18 cellular contexts compared by ENCODE assay signal in the genomic region with DNA sequence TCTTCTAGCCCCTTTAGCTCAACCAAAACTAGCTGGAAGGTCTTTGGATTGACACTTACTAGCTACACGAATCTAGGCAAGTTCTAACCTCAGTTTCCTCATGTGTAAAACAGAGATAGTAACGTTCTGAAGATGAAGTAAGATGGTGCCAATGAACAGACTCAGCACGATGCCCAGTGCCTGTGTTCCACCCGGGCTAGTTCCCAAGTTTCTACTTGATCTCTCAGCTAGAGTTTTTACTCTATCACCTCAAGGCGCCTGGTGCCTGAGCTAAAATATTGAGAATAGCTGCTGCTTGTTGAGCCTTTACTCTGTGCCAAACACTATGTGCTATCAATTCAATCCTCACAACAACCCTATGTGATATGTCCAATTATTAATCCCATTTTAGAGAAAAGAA. TPM values are rescaled to one million over a fixed set of nuclear protein-coding genes. Genes with fewer than 3 reads are reported as not detected.
"Had no signal": no experiment of that assay in that cellular context is flagged by ENCODE, and none has a peak within 500 bp of the region (broad histone marks: within the 10 kb centered on the region; RNA-seq: fewer than 3 reads in every experiment).

No MANE protein-coding gene starts in this region.

- ATAC-seq: esophagus mucosa; SK-N-SH treated with all-trans-retinoic acid at 6 μM for 48 hours; stimulated activated naive CD8-positive, alpha-beta T cell treated with anti-CD3 and anti-CD28 coated beads, Interleukin-15, Interleukin-2, amounts not matched to agents 100 U/mL and 50 U/mL, for 24 hours had no signal

- H3K36me3 ChIP-seq: neural progenitor cell, ovary, suprapubic skin had no signal

- H3K27ac Mint-ChIP-seq: activated T-helper 1 cell treated with anti-CD3 and anti-CD28 coated beads, Interleukin-12 subunit alpha, Interleukin-12 subunit beta, Interleukin-2, Interleukin-4 antibody, amounts not matched to agents 30 ng/mL and 10 ng/mL and 1 ng/mL, durations not matched to agents 14 hours and 24 hours and 36 hours; mesothelial cell of epicardium; neural progenitor cell had no signal

- H3K27me3 ChIP-seq: ovary, suprapubic skin had no signal

- H3K4me3 ChIP-seq: lung had no signal

- H3K4me1 ChIP-seq: neural progenitor cell had no signal

- FAIRE-seq: astrocyte, colon, small intestine had no signal

- H3K9me3 Mint-ChIP-seq: activated T-helper 1 cell treated with anti-CD3 and anti-CD28 coated beads, Interleukin-12 subunit alpha, Interleukin-12 subunit beta, Interleukin-2, Interleukin-4 antibody, amounts not matched to agents 30 ng/mL and 10 ng/mL and 1 ng/mL, durations not matched to agents 14 hours and 24 hours and 36 hours; neural progenitor cell had no signal

- H3K9me3 ChIP-seq: suprapubic skin had no signal

- H3K9ac ChIP-seq: neural progenitor cell had no signal

- DNase-seq: activated CD4-positive, CD25-positive, alpha-beta regulatory T cell treated with anti-CD3 and anti-CD28 coated beads, Interleukin-2, amount 50 U/mL, for 72 hours; activated naive CD4-positive, alpha-beta T cell treated with Interleukin-2 at 50 U/mL for 16 hours; head of caudate nucleus; ovary; small intestine; stimulated activated CD4-positive, alpha-beta T cell treated with anti-CD3 and anti-CD28 coated beads, Interleukin-4, amount 100 ng/mL, for 24 hours; stimulated activated naive CD8-positive, alpha-beta T cell treated with anti-CD3 and anti-CD28 coated beads, Interleukin-15, Interleukin-2, amounts not matched to agents 100 U/mL and 50 U/mL, for 24 hours; T-helper 1 cell; T1000 had no signal

- H3K27ac ChIP-seq: neural progenitor cell had no signal

RNA-seq across cellular contexts. Expression of gene PPP1R3C, which starts 1.4 kb away (rescaled TPM):
- total RNA-seq: activated T-helper 1 cell treated with anti-CD3 and anti-CD28 coated beads, Interleukin-12 subunit alpha, Interleukin-12 subunit beta, Interleukin-2, Interleukin-4 antibody, amounts not matched to agents 30 ng/mL and 10 ng/mL and 1 ng/mL, durations not matched to agents 14 hours and 24 hours and 36 hours had no signal
